ENCODE assay signal across 9 cellular contexts in the genomic region with DNA sequence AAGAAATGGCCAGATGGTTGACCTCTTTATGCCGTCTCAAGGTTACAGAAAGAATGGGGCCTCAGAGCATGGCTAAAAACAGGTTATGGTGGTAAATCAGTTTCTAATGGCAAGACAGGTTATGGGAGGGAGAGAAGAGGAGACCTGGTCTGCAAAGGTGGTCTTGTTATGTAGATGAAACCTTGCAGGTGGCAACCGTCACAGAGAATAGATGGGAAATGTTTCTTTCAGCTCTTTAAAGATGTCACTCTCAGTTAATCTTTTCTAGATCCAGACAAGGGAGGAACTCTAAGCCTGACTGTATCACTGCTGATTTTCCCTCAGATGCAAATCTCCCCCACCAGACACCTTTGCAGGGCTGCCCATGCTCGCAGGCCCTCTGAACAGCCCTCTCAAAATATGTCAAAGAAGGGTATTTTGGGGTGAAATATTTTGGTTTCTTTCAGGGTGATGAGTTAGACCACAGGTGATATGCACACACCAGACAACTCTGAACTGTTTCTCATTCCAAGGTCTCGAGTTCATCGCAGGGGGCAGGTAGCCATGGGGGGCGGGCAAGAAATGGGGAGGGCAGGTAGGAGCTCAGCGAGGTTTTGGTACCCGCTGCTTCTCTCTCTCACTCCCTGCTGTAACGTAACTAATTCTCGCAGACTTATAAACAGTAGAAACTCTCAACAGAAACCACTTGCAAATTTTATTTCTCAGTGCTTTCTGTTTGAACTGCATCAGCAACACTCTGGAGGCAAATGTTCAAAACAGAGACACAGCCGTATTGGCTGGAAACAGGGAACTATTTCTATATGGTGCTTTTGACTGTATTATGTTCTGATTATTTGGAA. TPM values are rescaled to one million over a fixed set of nuclear protein-coding genes. Genes with fewer than 3 reads are reported as not detected.
A peak's percentile ranks its signal among the peaks of the same experiment; 100 is the strongest.
DNase-seq lines count a peak whose midpoint lies in the region; ATAC-seq lines count a peak whose summit lies in the region.
"Had no signal": no experiment of that assay in that cellular context is flagged by ENCODE, and none has a peak within 500 bp of the region (broad histone marks: within the 10 kb centered on the region; RNA-seq: fewer than 3 reads in every experiment).

No MANE protein-coding gene starts in this region.

- no peaks in the 10 kb centered on the region for H3K27me3 Mint-ChIP-seq in naive thymus-derived CD4-positive, alpha-beta T cell
- H3K27me3 Mint-ChIP-seq: stimulated activated naive CD8-positive, alpha-beta T cell treated with anti-CD3 and anti-CD28 coated beads, Interleukin-15, amount 100 ng/mL, for 72 hours had no signal

- no peak for DNase-seq in naive thymus-derived CD4-positive, alpha-beta T cell
- DNase-seq in HPDE6-E6E7 (ENCODE audit: extremely low spot score) (no peak), DMS53 (lab: John Stamatoyannopoulos, UW) (no peak), NCI-H1092 treated with DMSO at 0.1 percent for 48 hours (lab: John Stamatoyannopoulos, UW) (no peak)
- DNase-seq: stimulated activated naive CD8-positive, alpha-beta T cell treated with anti-CD3 and anti-CD28 coated beads, Interleukin-15, amount 100 ng/mL, for 72 hours had no signal

- POLR2A ChIA-PET in naive thymus-derived CD4-positive, alpha-beta T cell (lab: Charles Lee), result no interaction called here

- intact Hi-C loops in naive thymus-derived CD4-positive, alpha-beta T cell (cut with micrococcal nuclease), result no loop called here

- peaks cover 4 to 17% (median 5%) of the 10 kb centered on the region in 5 donors for H3K36me3 Mint-ChIP-seq in naive thymus-derived CD4-positive, alpha-beta T cell

- no peak overlapping the region for H3K4me3 ChIP-seq in naive thymus-derived CD4-positive, alpha-beta T cell (ENCODE audit: low read length)

- ATAC-seq in GM19023 (IDR thresholded peaks at IDR 0.05; ENCODE audit: unreplicated experiment), result peak; percentile 91
- peak; percentile 84 for ATAC-seq in GM21786 (IDR thresholded peaks at IDR 0.05; ENCODE audit: unreplicated experiment)
- ATAC-seq in HG03378 (IDR thresholded peaks at IDR 0.05; ENCODE audit: unreplicated experiment), result peak; percentile 80
- ATAC-seq in naive thymus-derived CD4-positive, alpha-beta T cell, result peak; percentile 32
- no peak for ATAC-seq in HG02970 (IDR thresholded peaks at IDR 0.05; ENCODE audit: low FRiP score, unreplicated experiment)
- ATAC-seq: stimulated activated naive CD8-positive, alpha-beta T cell treated with anti-CD3 and anti-CD28 coated beads, Interleukin-15, amount 100 ng/mL, for 72 hours had no signal

- H3K36me3 ChIP-seq in naive thymus-derived CD4-positive, alpha-beta T cell (ENCODE audit: control insufficient read depth in 2 of 3, insufficient read depth in 3 of 3, low read length in 3 of 3), result no peaks in the 10 kb centered on the region

- no peak overlapping the region for H3K27ac Mint-ChIP-seq in naive thymus-derived CD4-positive, alpha-beta T cell

- H3K4me3 Mint-ChIP-seq in naive thymus-derived CD4-positive, alpha-beta T cell, result no peak overlapping the region
- H3K4me3 Mint-ChIP-seq: stimulated activated naive CD8-positive, alpha-beta T cell treated with anti-CD3 and anti-CD28 coated beads, Interleukin-15, amount 100 ng/mL, for 72 hours had no signal

- no peaks in the 10 kb centered on the region for H3K27me3 ChIP-seq in naive thymus-derived CD4-positive, alpha-beta T cell (ENCODE audit: control insufficient read depth in 2 of 2, insufficient read depth in 2 of 2, low read length in 2 of 2)

- no peaks in the 10 kb centered on the region for H3K9me3 ChIP-seq in naive thymus-derived CD4-positive, alpha-beta T cell (ENCODE audit: control insufficient read depth in 2 of 3, low read length in 3 of 3)

- peaks cover 0 to 6% (median 0%) of the 10 kb centered on the region in 7 donors for H3K4me1 Mint-ChIP-seq in naive thymus-derived CD4-positive, alpha-beta T cell
- H3K4me1 Mint-ChIP-seq: stimulated activated naive CD8-positive, alpha-beta T cell treated with anti-CD3 and anti-CD28 coated beads, Interleukin-15, amount 100 ng/mL, for 72 hours had no signal

- no peak overlapping the region for H3K27ac ChIP-seq in naive thymus-derived CD4-positive, alpha-beta T cell (ENCODE audit: low read depth, low read length)

- H3K9me3 Mint-ChIP-seq in naive thymus-derived CD4-positive, alpha-beta T cell, result peaks cover 0 to 24% (median 6%) of the 10 kb centered on the region in 11 donors

- CTCF ChIA-PET in naive thymus-derived CD4-positive, alpha-beta T cell (lab: Charles Lee), result no interaction called here

- H3K4me1 ChIP-seq in naive thymus-derived CD4-positive, alpha-beta T cell (ENCODE audit: control insufficient read depth in 2 of 2, insufficient read depth in 2 of 2, low read length in 2 of 2), result no peaks in the 10 kb centered on the region

RNA-seq across cellular contexts. Expression of a gene that starts 32.4 kb away (rescaled TPM):
- 10 to 100 TPM; 12.4 to 73.4 (median 17.2) TPM for total RNA-seq in naive thymus-derived CD4-positive, alpha-beta T cell
- polyA plus RNA-seq in naive thymus-derived CD4-positive, alpha-beta T cell, result 1 to 10 TPM; 2.9 to 4.3 TPM

RNA-seq across cellular contexts. Expression of a gene that starts 32.7 kb away (rescaled TPM):
- total RNA-seq in naive thymus-derived CD4-positive, alpha-beta T cell, result 10 to 100 TPM; 12.1 to 19.3 (median 16.7) TPM
- polyA plus RNA-seq in naive thymus-derived CD4-positive, alpha-beta T cell, result 10 to 100 TPM; 12.3 to 16.5 TPM
